Comparison of ENCODE assay signal across 9 cellular contexts in the genomic region with DNA sequence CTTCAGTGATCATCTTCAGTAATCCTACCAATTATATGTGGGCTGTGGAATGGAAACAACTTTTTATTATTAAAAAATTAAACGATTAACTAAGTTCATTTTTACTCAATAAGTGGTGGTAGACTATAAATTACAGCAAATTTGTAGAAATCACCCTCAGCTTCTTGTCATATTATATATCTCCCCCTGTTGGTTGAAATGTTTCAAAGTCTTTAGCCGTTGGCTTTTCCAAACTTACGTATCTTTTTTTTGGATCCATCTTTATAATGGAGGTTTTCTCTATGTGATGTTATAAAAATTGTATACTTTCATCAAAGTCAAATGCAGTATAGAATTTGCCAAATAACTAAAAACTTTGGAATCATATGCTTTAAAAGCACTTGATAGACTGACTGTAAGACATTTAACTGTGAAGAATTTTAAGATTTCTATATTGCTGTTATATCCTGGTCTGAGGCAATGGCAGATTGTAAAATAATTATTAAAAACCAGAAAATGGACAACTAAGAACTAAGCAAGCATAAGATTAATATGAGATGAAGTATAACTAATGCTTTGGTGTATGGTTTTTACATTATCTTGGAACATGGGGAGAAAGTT. TPM values are rescaled to one million over a fixed set of nuclear protein-coding genes. Genes with fewer than 3 reads are reported as not detected.
DNase-seq lines count a peak whose midpoint lies in the region; ATAC-seq and TF ChIP-seq lines count a peak whose summit lies in the region.
"Had no signal": no experiment of that assay in that cellular context is flagged by ENCODE, and none has a peak within 500 bp of the region (broad histone marks: within the 10 kb centered on the region; RNA-seq: fewer than 3 reads in every experiment).

No MANE protein-coding gene starts in this region.

- H4K91ac ChIP-seq in mesenchymal stem cell (ENCODE audit: low read length) = no peak overlapping the region

- TF ChIP-seq CTCF in brain microvascular endothelial cell (IDR thresholded peaks at IDR 0.05; ENCODE audit: low read depth, low read length, missing control alignments) = peak; percentile 34

- POLR2A ChIA-PET in CD4-positive, alpha-beta memory T cell (lab: Charles Lee; ENCODE audit: partially characterized antibody) = interaction anchor here (1.0 to 1.4 kb wide), 2 partner anchors 44 to 124 kb away, joined by 5 to 6 read pairs; partner anchors contain the start of gene ATP11B

- no peak overlapping the region for H2AK5ac ChIP-seq in mesenchymal stem cell (ENCODE audit: low read length, severe bottlenecking)

- H3K23ac ChIP-seq in mesenchymal stem cell (ENCODE audit: low read length in 2 of 2) = no peak overlapping the region

- peaks cover 45% of the 10 kb centered on the region for H3K36me3 ChIP-seq in CD4-positive, alpha-beta memory T cell (ENCODE audit: insufficient read depth, low read length)
- H3K36me3 ChIP-seq in brain microvascular endothelial cell (replicated peaks) (peaks cover 4% of the 10 kb centered on the region), mesenchymal stem cell (ENCODE audit: control insufficient read depth in 1 of 2, insufficient read depth in 2 of 2, low read depth in 1 of 2, low read length in 2 of 2) (peaks cover 0 to 75% of the 10 kb centered on the region in 2 experiments)

- intact Hi-C loops in CD4-positive, alpha-beta memory T cell (cut with micrococcal nuclease) = loop anchor here (1.0 kb wide), 1 partner anchor 124 kb away; no protein-coding TSS in a partner anchor

- no peak overlapping the region for H2BK15ac ChIP-seq in mesenchymal stem cell (ENCODE audit: low read depth, poor library complexity, severe bottlenecking)

- no peaks in the 10 kb centered on the region for H3K4me1 ChIP-seq in CD4-positive, alpha-beta memory T cell (ENCODE audit: insufficient read depth, low read length)
- peaks cover 4% of the 10 kb centered on the region for H3K4me1 ChIP-seq in mesenchymal stem cell (ENCODE audit: control insufficient read depth, insufficient read depth, low read depth, low read length)

- no peak overlapping the region for H3K4me2 ChIP-seq in mesenchymal stem cell (ENCODE audit: low read length, poor library complexity, severe bottlenecking)

- H3K27me3 ChIP-seq in CD4-positive, alpha-beta memory T cell (ENCODE audit: insufficient read depth, low read length) = no peaks in the 10 kb centered on the region
- H3K27me3 ChIP-seq in brain microvascular endothelial cell (replicated peaks) = no peaks in the 10 kb centered on the region
- H3K27me3 ChIP-seq in mesenchymal stem cell (ENCODE audit: control insufficient read depth in 1 of 2, insufficient read depth in 1 of 2, low read length in 2 of 2) = no peaks in the 10 kb centered on the region

- H3K14ac ChIP-seq in mesenchymal stem cell (ENCODE audit: low read length in 2 of 2) = no peak overlapping the region

- no peak overlapping the region for H3K27ac ChIP-seq in CD4-positive, alpha-beta memory T cell (ENCODE audit: low read depth, low read length)
- no peak overlapping the region for H3K27ac ChIP-seq in brain microvascular endothelial cell
- no peak overlapping the region for H3K27ac ChIP-seq in mesenchymal stem cell (ENCODE audit: low read length, poor library complexity, severe bottlenecking)

- ATAC-seq in GM18858 (IDR thresholded peaks at IDR 0.05; ENCODE audit: unreplicated experiment) = no peak

- peaks cover 38 to 74% of the 10 kb centered on the region in 2 donors for H3K36me3 Mint-ChIP-seq in CD4-positive, alpha-beta memory T cell

- no peak overlapping the region for H3K4me3 ChIP-seq in CD4-positive, alpha-beta memory T cell (ENCODE audit: low read length in 2 of 2)
- H3K4me3 ChIP-seq in brain microvascular endothelial cell (ENCODE audit: low read depth, low read length) (no peak overlapping the region), mesenchymal stem cell (ENCODE audit: insufficient read depth in 1 of 2, low read depth in 1 of 2, low read length in 2 of 2) (no peak overlapping the region)

- no peak overlapping the region for H2AFZ ChIP-seq in mesenchymal stem cell (ENCODE audit: low read depth, low read length)

- DNase-seq in CD4-positive, alpha-beta memory T cell = peak in 4 of 5 donors; percentile 21 to 30 (median 26)
- DNase-seq in LHCN-M2 (ENCODE audit: low read depth) (peak; percentile 33), brain microvascular endothelial cell (no peak), mesenchymal stem cell (peak; percentile 46), NCI-H82 (lab: John Stamatoyannopoulos, UW) (no peak), NCI-H1930 (lab: John Stamatoyannopoulos, UW) (no peak)
- no peak for DNase-seq in stimulated activated CD4-positive, alpha-beta T cell treated with anti-CD3 and anti-CD28 coated beads, Interleukin-4, amount 100 ng/mL, for 4 hours
- DNase-seq: activated CD4-positive, alpha-beta T cell treated with anti-CD3 and anti-CD28 coated beads for 4 hours had no signal

- peak overlapping the region in 1 of 7 donors; percentile 25 for H3K27ac Mint-ChIP-seq in CD4-positive, alpha-beta memory T cell

- H2BK120ac ChIP-seq in mesenchymal stem cell (ENCODE audit: low read depth, low read length) = no peak overlapping the region

- H3K4me3 Mint-ChIP-seq in CD4-positive, alpha-beta memory T cell = no peak overlapping the region

- peaks cover 7% of the 10 kb centered on the region for H3K79me1 ChIP-seq in mesenchymal stem cell (replicated peaks; ENCODE audit: low read length, poor library complexity, severe bottlenecking)

- no peaks in the 10 kb centered on the region for H3K9me3 ChIP-seq in CD4-positive, alpha-beta memory T cell (ENCODE audit: control insufficient read depth in 1 of 2, low read length in 2 of 2)
- no peaks in the 10 kb centered on the region for H3K9me3 ChIP-seq in mesenchymal stem cell (ENCODE audit: control insufficient read depth, low read length)

- no CpG with 5 or more reads among the region's 3 CpGs for WGBS in mesenchymal stem cell

- no peak overlapping the region for H3K9ac ChIP-seq in mesenchymal stem cell (ENCODE audit: low read length)

- H2BK12ac ChIP-seq in mesenchymal stem cell (ENCODE audit: low read length in 2 of 2) = no peak overlapping the region

- in situ Hi-C loops in brain microvascular endothelial cell (cut with HindIII; ENCODE audit: low pct_ligation_motif_present, low sequenced_read_pairs) = no loop called here

- H3K9me3 Mint-ChIP-seq in CD4-positive, alpha-beta memory T cell = no peaks in the 10 kb centered on the region

- H3K4me1 Mint-ChIP-seq in CD4-positive, alpha-beta memory T cell = peaks cover 8 to 17% (median 10%) of the 10 kb centered on the region in 4 donors

- no peak overlapping the region for H3K4ac ChIP-seq in mesenchymal stem cell (ENCODE audit: low read depth in 1 of 2, low read length in 2 of 2)

- CTCF ChIA-PET in CD4-positive, alpha-beta memory T cell (lab: Charles Lee; ENCODE audit: partially characterized antibody) = interaction anchor here (0.9 to 2.5 kb wide), 6 partner anchors 40 to 154 kb away, joined by 3 to 50 read pairs (median 4); no protein-coding TSS in a partner anchor

- H3K27me3 Mint-ChIP-seq in CD4-positive, alpha-beta memory T cell = no peaks in the 10 kb centered on the region

- no peak overlapping the region for H3K18ac ChIP-seq in mesenchymal stem cell (ENCODE audit: low read depth in 1 of 2, low read length in 2 of 2)

- no peak overlapping the region for H2BK5ac ChIP-seq in mesenchymal stem cell (ENCODE audit: low read depth, low read length, poor library complexity, severe bottlenecking)

- no peak overlapping the region for H4K8ac ChIP-seq in mesenchymal stem cell (ENCODE audit: low read length)

RNA-seq across cellular contexts. Expression of gene ATP11B, which starts 44.7 kb away (rescaled TPM):
- total RNA-seq in CD4-positive, alpha-beta memory T cell = 100 to 1,000 TPM; 119 to 130 TPM
- polyA plus RNA-seq in CD4-positive, alpha-beta memory T cell = 10 to 100 TPM; 37.1 to 52.2 TPM
- 47.2 and 47.3 TPM in 2 replicates for total RNA-seq in LHCN-M2 (2014; rRNA removed)
- 9.8 TPM for polyA plus RNA-seq in LHCN-M2 (2012)
- 25.9 TPM for polyA plus RNA-seq in mesenchymal stem cell (2013, experiment 1 of 2)
- 26.6 TPM for polyA plus RNA-seq in mesenchymal stem cell (2013, experiment 2 of 2)

Comparison
In these comparisons a context has a peak if more than half of its experiments do, and no peak if none do; other contexts are left out.
1. DNase-seq: peak in CD4-positive, alpha-beta memory T cell (4 of 5), LHCN-M2 (single experiment) and mesenchymal stem cell (single experiment); none in brain microvascular endothelial cell (single experiment), NCI-H82 (single experiment), stimulated activated CD4-positive, alpha-beta T cell treated with anti-CD3 and anti-CD28 coated beads, Interleukin-4, amount 100 ng/mL, for 4 hours (0 of 2) and NCI-H1930 (0 of 2).